In genomic region chr11:19092850-19093249, GRCh38 we compare ENCODE assay signal across 1 cellular context.
TF ChIP-seq lines count a peak whose summit lies in the region.

No MANE protein-coding gene starts in this region.

TF ChIP-seq in GM12878, 131 proteins besides CTCF, POLR2A, EP300 and RAD21 (continued from another document):
- no peak for TF ChIP-seq E2F8 (IDR thresholded peaks at IDR 0.05; ENCODE audit: low read depth, partially characterized antibody)
- TF ChIP-seq TAF1 (IDR thresholded peaks at IDR 0.05; ENCODE audit: borderline replicate concordance, low read depth, low read length) = no peak
- no peak for TF ChIP-seq NBN (IDR thresholded peaks at IDR 0.05)
- no peak for TF ChIP-seq RFX5 (IDR thresholded peaks at IDR 0.05; ENCODE audit: low read depth, low read length)
- no peak for TF ChIP-seq ZNF24 (IDR thresholded peaks at IDR 0.05)
- no peak for TF ChIP-seq SMAD1 (IDR thresholded peaks at IDR 0.05; ENCODE audit: low read depth, partially characterized antibody)
- TF ChIP-seq SPI1 (IDR thresholded peaks at IDR 0.05; ENCODE audit: borderline replicate concordance, insufficient read depth, low read depth, low read length) = no peak
- no peak for TF ChIP-seq REST (IDR thresholded peaks at IDR 0.05; ENCODE audit: low read depth, low read length)
- TF ChIP-seq BRCA1 (IDR thresholded peaks at IDR 0.05; ENCODE audit: low read depth, low read length) = no peak
- no peak for TF ChIP-seq CEBPB (IDR thresholded peaks at IDR 0.05; ENCODE audit: borderline replicate concordance in 1 of 2, low read depth in 2 of 2, low read length in 2 of 2)
- TF ChIP-seq ZBTB4 (CRISPR knock-in tag; IDR thresholded peaks at IDR 0.05) = no peak
- no peak for TF ChIP-seq LARP7 (IDR thresholded peaks at IDR 0.05)
